8 cellular contexts compared by ENCODE assay signal in genomic region chr11:1050581-1051355, GRCh38. TPM values are rescaled to one million over a fixed set of nuclear protein-coding genes. Genes with fewer than 3 reads are reported as not detected.
A peak's percentile ranks its signal among the peaks of the same experiment; 100 is the strongest.
DNase-seq lines count a peak whose midpoint lies in the region; ATAC-seq, FAIRE-seq and TF ChIP-seq lines count a peak whose summit lies in the region.

No MANE protein-coding gene starts in this region.

- H3K4me3 Mint-ChIP-seq in CD4-positive, CD25-positive, alpha-beta regulatory T cell, result no peak overlapping the region
- H3K4me3 Mint-ChIP-seq in T-helper 2 cell treated with Interferon-gamma antibody and Interleukin-4, amounts not matched to agents 5 μg/mL and 100 μg/mL, for 36 hours, result no peak overlapping the region

- TF ChIP-seq CTCF in hepatocyte (IDR thresholded peaks at IDR 0.05; ENCODE audit: poor library complexity), result peak; percentile 86

- no peaks in the 10 kb centered on the region for H3K36me3 Mint-ChIP-seq in CD4-positive, CD25-positive, alpha-beta regulatory T cell
- H3K36me3 Mint-ChIP-seq in T-helper 2 cell treated with Interferon-gamma antibody and Interleukin-4, amounts not matched to agents 5 μg/mL and 100 μg/mL, for 36 hours (ENCODE audit: low read depth), result no peaks in the 10 kb centered on the region

- H2AFZ ChIP-seq in hepatocyte, result no peak overlapping the region

- no peaks in the 10 kb centered on the region for H3K9me3 ChIP-seq in CD4-positive, CD25-positive, alpha-beta regulatory T cell (ENCODE audit: control insufficient read depth in 2 of 2, low read length in 2 of 2)
- H3K9me3 ChIP-seq in hepatocyte (ENCODE audit: low read depth) (no peaks in the 10 kb centered on the region), small intestine (ENCODE audit: control insufficient read depth, low read depth) (no peaks in the 10 kb centered on the region)

- no peaks in the 10 kb centered on the region for H3K9me2 ChIP-seq in hepatocyte (replicated peaks; ENCODE audit: insufficient read depth)

- H4K20me1 ChIP-seq in hepatocyte (ENCODE audit: insufficient read depth, poor library complexity, severe bottlenecking), result no peaks in the 10 kb centered on the region

- H3K4me1 ChIP-seq in CD4-positive, CD25-positive, alpha-beta regulatory T cell (ENCODE audit: control insufficient read depth, insufficient read depth, low read length, poor library complexity, severe bottlenecking), result peaks cover 5% of the 10 kb centered on the region
- H3K4me1 ChIP-seq in hepatocyte (ENCODE audit: insufficient read depth) (peaks cover 6% of the 10 kb centered on the region), small intestine (ENCODE audit: control insufficient read depth in 2 of 2, insufficient read depth in 1 of 2, low read depth in 1 of 2, low read length in 1 of 2) (peaks cover 0 to 2% of the 10 kb centered on the region in 2 donors)

- peak; percentile 86 to 89 for ATAC-seq in CD4-positive, CD25-positive, alpha-beta regulatory T cell (ENCODE audit: low read depth in 2 of 2)
- ATAC-seq in GM21619 (IDR thresholded peaks at IDR 0.05; ENCODE audit: unreplicated experiment) (peak; percentile 58), HG03432 (IDR thresholded peaks at IDR 0.05; ENCODE audit: unreplicated experiment) (no peak)

- FAIRE-seq in small intestine (lab: Jason Lieb, UNC), result no peak

- DNase-seq in CD4-positive, CD25-positive, alpha-beta regulatory T cell, result peak; percentile 50 to 74 (median 70)
- peak; percentile 67 to 85 (median 83) for DNase-seq in NCI-H1417 (lab: John Stamatoyannopoulos, UW)
- peak; percentile 57 for DNase-seq in T-helper 2 cell treated with Interferon-gamma antibody and Interleukin-4, amounts not matched to agents 5 μg/mL and 100 μg/mL, for 36 hours (ENCODE audit: low spot score)
- peak in 39 of 58 donors; percentile 4 to 70 (median 33) for DNase-seq in anterior cingulate cortex (lab: John Stamatoyannopoulos, UW)
- peak; percentile 84 for DNase-seq in hepatocyte (ENCODE audit: low spot score)
- DNase-seq in small intestine, result peak; percentile 85

- no peaks in the 10 kb centered on the region for H3K36me3 ChIP-seq in CD4-positive, CD25-positive, alpha-beta regulatory T cell (ENCODE audit: control insufficient read depth, insufficient read depth, low read length)
- H3K36me3 ChIP-seq in hepatocyte (replicated peaks; ENCODE audit: insufficient read depth, low read depth), result no peaks in the 10 kb centered on the region
- no peaks in the 10 kb centered on the region for H3K36me3 ChIP-seq in small intestine (ENCODE audit: control insufficient read depth in 2 of 2, insufficient read depth in 2 of 2, low read length in 2 of 2)

- no peaks in the 10 kb centered on the region for H3K27me3 ChIP-seq in CD4-positive, CD25-positive, alpha-beta regulatory T cell (ENCODE audit: control insufficient read depth, insufficient read depth, low read length)
- H3K27me3 ChIP-seq in hepatocyte (peaks cover 4% of the 10 kb centered on the region), small intestine (ENCODE audit: control insufficient read depth in 2 of 2, insufficient read depth in 2 of 2, low read length in 2 of 2) (peaks cover 0 to 2% of the 10 kb centered on the region in 2 donors)

- no peak overlapping the region for H3K27ac ChIP-seq in CD4-positive, CD25-positive, alpha-beta regulatory T cell (ENCODE audit: insufficient read depth, low read length, poor library complexity, severe bottlenecking)
- H3K27ac ChIP-seq in hepatocyte (no peak overlapping the region), small intestine (ENCODE audit: low read depth in 1 of 2, low read length in 1 of 2) (no peak overlapping the region)

- H3K9me3 Mint-ChIP-seq in CD4-positive, CD25-positive, alpha-beta regulatory T cell, result peaks cover 0 to 3% (median 0%) of the 10 kb centered on the region in 7 donors
- no peaks in the 10 kb centered on the region for H3K9me3 Mint-ChIP-seq in T-helper 2 cell treated with Interferon-gamma antibody and Interleukin-4, amounts not matched to agents 5 μg/mL and 100 μg/mL, for 36 hours

- no peak overlapping the region for H3K27ac Mint-ChIP-seq in CD4-positive, CD25-positive, alpha-beta regulatory T cell
- no peak overlapping the region for H3K27ac Mint-ChIP-seq in T-helper 2 cell treated with Interferon-gamma antibody and Interleukin-4, amounts not matched to agents 5 μg/mL and 100 μg/mL, for 36 hours

- no peak overlapping the region for H3K4me3 ChIP-seq in CD4-positive, CD25-positive, alpha-beta regulatory T cell (ENCODE audit: low read depth, low read length)
- no peak overlapping the region for H3K4me3 ChIP-seq in hepatocyte
- no peak overlapping the region for H3K4me3 ChIP-seq in small intestine (ENCODE audit: low read depth in 1 of 2, low read length in 2 of 2)

- peaks cover 15% of the 10 kb centered on the region for H3K27me3 Mint-ChIP-seq in CD4-positive, CD25-positive, alpha-beta regulatory T cell
- peaks cover 7% of the 10 kb centered on the region for H3K27me3 Mint-ChIP-seq in T-helper 2 cell treated with Interferon-gamma antibody and Interleukin-4, amounts not matched to agents 5 μg/mL and 100 μg/mL, for 36 hours (ENCODE audit: low read depth)

- H3K79me2 ChIP-seq in hepatocyte, result no peaks in the 10 kb centered on the region

- WGBS in hepatocyte (ENCODE audit: low lambda C conversion rate, missing lambda C conversion rate), result 60% methylated on average over 31 of the region's 39 CpGs
- WGBS in small intestine, 3 donors, result 12 to 44% (median 34%) methylated on average over 33 to 39 of the region's 39 CpGs

- H3K4me2 ChIP-seq in hepatocyte, result no peak overlapping the region

- peaks cover 0 to 2% (median 0%) of the 10 kb centered on the region in 4 donors for H3K4me1 Mint-ChIP-seq in CD4-positive, CD25-positive, alpha-beta regulatory T cell
- H3K4me1 Mint-ChIP-seq in T-helper 2 cell treated with Interferon-gamma antibody and Interleukin-4, amounts not matched to agents 5 μg/mL and 100 μg/mL, for 36 hours (ENCODE audit: low read depth), result no peaks in the 10 kb centered on the region

RNA-seq across cellular contexts. Expression of gene MUC6, which starts 14.2 kb away (rescaled TPM):
- total RNA-seq in CD4-positive, CD25-positive, alpha-beta regulatory T cell, result not detected
- polyA plus RNA-seq in CD4-positive, CD25-positive, alpha-beta regulatory T cell, result under 1 TPM in 1 of 4 donors, not detected in 3; 0.23 TPM
- total RNA-seq in hepatocyte, result not detected in 2 replicates
- not detected in 2 replicates for polyA plus RNA-seq in hepatocyte
- under 1 TPM in 2 of 3 donors, not detected in 1; 0.22 to 0.34 TPM for polyA plus RNA-seq in small intestine

RNA-seq across cellular contexts. Expression of gene MUC2, which starts 23.9 kb away (rescaled TPM):
- not detected for total RNA-seq in CD4-positive, CD25-positive, alpha-beta regulatory T cell
- polyA plus RNA-seq in CD4-positive, CD25-positive, alpha-beta regulatory T cell, result not detected
- 6.7 and 18.2 TPM in 2 replicates for total RNA-seq in hepatocyte
- polyA plus RNA-seq in hepatocyte, result 0.77 and 0.83 TPM in 2 replicates
- 10 to 100 TPM in 1 of 3 donors, 1 to 10 TPM in 2; 3.0 to 57.2 (median 4.5) TPM for polyA plus RNA-seq in small intestine

Comparison
In these comparisons a context has a peak if more than half of its experiments do, and no peak if none do; other contexts are left out.
1. DNase-seq: peak in every context shown above with its lines; median percentile 85 in small intestine; 84 in hepatocyte; 83 in NCI-H1417; 70 in CD4-positive, CD25-positive, alpha-beta regulatory T cell; 57 in T-helper 2 cell treated with Interferon-gamma antibody and Interleukin-4, amounts not matched to agents 5 μg/mL and 100 μg/mL, for 36 hours; 33 in anterior cingulate cortex.